Comparison of ENCODE assay signal across 18 cellular contexts in genomic region chr14:96827310-96827709, GRCh38. TPM values are rescaled to one million over a fixed set of nuclear protein-coding genes. Genes with fewer than 3 reads are reported as not detected.
A peak's percentile ranks its signal among the peaks of the same experiment; 100 is the strongest.
DNase-seq lines count a peak whose midpoint lies in the region; FAIRE-seq and TF ChIP-seq lines count a peak whose summit lies in the region.
"Had no signal": no experiment of that assay in that cellular context is flagged by ENCODE, and none has a peak within 500 bp of the region (broad histone marks: within the 10 kb centered on the region; RNA-seq: fewer than 3 reads in every experiment).

No MANE protein-coding gene starts in this region.

- H3K27ac ChIP-seq in astrocyte (ENCODE audit: low read depth, low read length) (no peak overlapping the region), ascending aorta (no peak overlapping the region)
- H3K27ac ChIP-seq: RWPE1, SJCRH30 had no signal

- no peaks in the 10 kb centered on the region for H3K36me3 ChIP-seq in astrocyte (ENCODE audit: insufficient read depth, low read length)
- no peaks in the 10 kb centered on the region for H3K36me3 ChIP-seq in ascending aorta

- H3K4me3 ChIP-seq in astrocyte (ENCODE audit: insufficient read depth, low read depth, low read length) (no peak overlapping the region), ascending aorta (no peak overlapping the region)
- H3K4me3 ChIP-seq: SJCRH30 had no signal

- FAIRE-seq in astrocyte (lab: Jason Lieb, UNC), result no peak
- FAIRE-seq: HTR-8/SVneo had no signal

- H3K36me3 Mint-ChIP-seq in astrocyte (ENCODE audit: low read depth, unreplicated experiment), result no peaks in the 10 kb centered on the region

- no peak overlapping the region for H2AFZ ChIP-seq in astrocyte (ENCODE audit: low read depth, low read length)

- peaks cover 8% of the 10 kb centered on the region for H4K20me1 ChIP-seq in astrocyte (ENCODE audit: insufficient read depth, low read length)

- TF ChIP-seq CTCF in astrocyte (IDR thresholded peaks at IDR 0.05; ENCODE audit: insufficient read depth, low read depth, low read length) (no peak), ascending aorta (IDR thresholded peaks at IDR 0.05) (no peak)

- intact Hi-C loops in ascending aorta (cut with DNase I), result no loop called here

- no peak overlapping the region for H3K4me2 ChIP-seq in astrocyte (ENCODE audit: low read length)

- H3K27me3 ChIP-seq in astrocyte (ENCODE audit: insufficient read depth, low read length), result no peaks in the 10 kb centered on the region
- no peaks in the 10 kb centered on the region for H3K27me3 ChIP-seq in ascending aorta
- H3K27me3 ChIP-seq: SJCRH30 had no signal

- H3K4me3 Mint-ChIP-seq in astrocyte (ENCODE audit: unreplicated experiment), result no peak overlapping the region
- H3K4me3 Mint-ChIP-seq: CD14-positive monocyte had no signal

- no peak overlapping the region for H3K9ac ChIP-seq in astrocyte (ENCODE audit: low read length)

- H3K4me1 ChIP-seq in astrocyte (ENCODE audit: insufficient read depth, low read length) (no peaks in the 10 kb centered on the region), ascending aorta (no peaks in the 10 kb centered on the region)
- H3K4me1 ChIP-seq: SJCRH30 had no signal

- no peaks in the 10 kb centered on the region for H3K9me3 Mint-ChIP-seq in astrocyte (ENCODE audit: unreplicated experiment)

- H3K27me3 Mint-ChIP-seq in astrocyte (ENCODE audit: low read depth, unreplicated experiment), result no peaks in the 10 kb centered on the region

- no peaks in the 10 kb centered on the region for H3K9me3 ChIP-seq in astrocyte (ENCODE audit: insufficient read depth, low read depth, low read length)
- peaks cover 0 to 8% of the 10 kb centered on the region in 2 donors for H3K9me3 ChIP-seq in ascending aorta

- H3K4me1 Mint-ChIP-seq in astrocyte (ENCODE audit: low read depth, unreplicated experiment), result peaks cover 7% of the 10 kb centered on the region

- H3K27ac Mint-ChIP-seq in astrocyte (ENCODE audit: unreplicated experiment), result no peak overlapping the region

- DNase-seq in NCI-H82 (lab: John Stamatoyannopoulos, UW) (peak; percentile 56), NCI-H82 treated with DMSO at 0.1 percent for 48 hours (lab: John Stamatoyannopoulos, UW; ENCODE audit: unreplicated experiment) (no peak), astrocyte (ENCODE audit: low read depth) (peak; percentile 6), iPS-NIHi7 (ENCODE audit: extremely low spot score) (peak; percentile 23), renal cortical epithelial cell (ENCODE audit: low read depth) (peak; percentile 18), ascending aorta (ENCODE audit: low spot score in 2 of 2) (no peak), cerebellar nuclear complex (lab: John Stamatoyannopoulos, UW) (no peak)
- no peak for DNase-seq in NK-92 treated with Interleukin-12 subunit alpha and Interleukin-12 subunit beta, amount 100 ng/mL, for 24 hours (lab: John Stamatoyannopoulos, UW)
- DNase-seq: DND-41, GF-D8, KBM-7, NCI-H1092 treated with DMSO at 0.1 percent for 48 hours, NCI-H1694, NCI-H510A, SJCRH30 had no signal

- H3K79me2 ChIP-seq in astrocyte (ENCODE audit: insufficient read depth, low read length), result peaks cover 73% of the 10 kb centered on the region

RNA-seq across cellular contexts. Expression of gene VRK1, which starts 30.1 kb away (rescaled TPM):
- total RNA-seq in astrocyte, result 11.0 and 11.6 TPM in 2 replicates
- 16.1 and 33.0 TPM in 2 replicates for total RNA-seq in renal cortical epithelial cell
- 2.4 TPM for total RNA-seq in ascending aorta

Comparison
In these comparisons a context has a peak if more than half of its experiments do, and no peak if none do; other contexts are left out.
1. DNase-seq: peak in NCI-H82 (single experiment), astrocyte (single experiment), iPS-NIHi7 (single experiment) and renal cortical epithelial cell (single experiment); none in NCI-H82 treated with DMSO at 0.1 percent for 48 hours (single experiment), ascending aorta (0 of 2), cerebellar nuclear complex (0 of 2) and NK-92 treated with Interleukin-12 subunit alpha and Interleukin-12 subunit beta, amount 100 ng/mL, for 24 hours (single experiment).